Comparison of ENCODE assay signal across 12 cellular contexts in genomic region chr12:107844312-107844921, GRCh38.
DNase-seq lines count a peak whose midpoint lies in the region; ATAC-seq, FAIRE-seq and TF ChIP-seq lines count a peak whose summit lies in the region.
"Had no signal": no experiment of that assay in that cellular context is flagged by ENCODE, and none has a peak within 500 bp of the region (broad histone marks: within the 10 kb centered on the region; RNA-seq: fewer than 3 reads in every experiment).

No MANE protein-coding gene starts in this region.

- H3K4me2 ChIP-seq in GM23338 (peak overlapping the region; percentile 94), skeletal muscle satellite cell (ENCODE audit: low read length) (peak overlapping the region; percentile 81)

- peak; percentile 82 for ATAC-seq in GM23338
- ATAC-seq in HG03025 (IDR thresholded peaks at IDR 0.05; ENCODE audit: low FRiP score, unreplicated experiment) = no peak

- H4K20me1 ChIP-seq in GM23338 (replicated peaks; ENCODE audit: insufficient read depth) = no peaks in the 10 kb centered on the region

- peaks cover 82% of the 10 kb centered on the region for H3K27me3 ChIP-seq in GM23338 (ENCODE audit: insufficient read depth)
- H3K27me3 ChIP-seq in bronchial epithelial cell (ENCODE audit: control insufficient read depth, insufficient read depth, low read length) = peaks cover 18% of the 10 kb centered on the region
- peaks cover 47% of the 10 kb centered on the region for H3K27me3 ChIP-seq in skeletal muscle satellite cell (ENCODE audit: control insufficient read depth, insufficient read depth, low read length)
- H3K27me3 ChIP-seq in small intestine (ENCODE audit: control insufficient read depth in 2 of 2, insufficient read depth in 2 of 2, low read length in 2 of 2) = peaks cover 10 to 16% of the 10 kb centered on the region in 2 donors
- H3K27me3 ChIP-seq in CD4-positive, alpha-beta memory T cell (ENCODE audit: insufficient read depth, low read length) = no peaks in the 10 kb centered on the region

- intact Hi-C loops in CD4-positive, alpha-beta memory T cell (cut with micrococcal nuclease) = no loop called here

- H3K9me3 ChIP-seq in skeletal muscle satellite cell (replicated peaks; ENCODE audit: low read length) (no peaks in the 10 kb centered on the region), small intestine (ENCODE audit: control insufficient read depth, low read depth) (no peaks in the 10 kb centered on the region)
- no peaks in the 10 kb centered on the region for H3K9me3 ChIP-seq in CD4-positive, alpha-beta memory T cell (ENCODE audit: control insufficient read depth in 1 of 2, low read length in 2 of 2)
- H3K9me3 ChIP-seq: uterus had no signal

- H3K36me3 Mint-ChIP-seq in GM23338 (ENCODE audit: low read depth) = no peaks in the 10 kb centered on the region
- no peaks in the 10 kb centered on the region for H3K36me3 Mint-ChIP-seq in CD4-positive, alpha-beta memory T cell
- H3K36me3 Mint-ChIP-seq: activated naive CD8-positive, alpha-beta T cell treated with anti-CD3 and anti-CD28 coated beads, Interleukin-2, amount 10 ng/mL, durations not matched to agents 7 days and 5 days had no signal

- DNase-seq in GM23338 (ENCODE audit: low spot score) (peak; percentile 78), bronchial epithelial cell (ENCODE audit: low read depth) (no peak), iris pigment epithelial cell (ENCODE audit: low read depth) (peak; percentile 4), NOMO-1 (lab: John Stamatoyannopoulos, UW; ENCODE audit: unreplicated experiment in 2 of 2) (no peak), small intestine (no peak)
- no peak for DNase-seq in CD4-positive, alpha-beta memory T cell
- DNase-seq: activated naive CD8-positive, alpha-beta T cell treated with anti-CD3 and anti-CD28 coated beads, Interleukin-2, amount 10 ng/mL, durations not matched to agents 7 days and 5 days; GF-D8; stimulated activated CD4-positive, alpha-beta T cell treated with anti-CD3 and anti-CD28 coated beads, Interleukin-15, amount 100 ng/mL, for 24 hours; uterus had no signal

- H3K79me2 ChIP-seq in GM23338 (replicated peaks; ENCODE audit: insufficient read depth) = no peaks in the 10 kb centered on the region

- no peak overlapping the region for H3K9ac ChIP-seq in skeletal muscle satellite cell (ENCODE audit: low read depth, low read length)

- peaks cover 3% of the 10 kb centered on the region; the same call in 1 of the 3 replicates for H3K9me3 Mint-ChIP-seq in GM23338
- no peaks in the 10 kb centered on the region for H3K9me3 Mint-ChIP-seq in CD4-positive, alpha-beta memory T cell
- H3K9me3 Mint-ChIP-seq: activated naive CD8-positive, alpha-beta T cell treated with anti-CD3 and anti-CD28 coated beads, Interleukin-2, amount 10 ng/mL, durations not matched to agents 7 days and 5 days had no signal

- H3K4me3 Mint-ChIP-seq in GM23338 = peak overlapping the region; percentile 84
- no peak overlapping the region for H3K4me3 Mint-ChIP-seq in CD4-positive, alpha-beta memory T cell
- H3K4me3 Mint-ChIP-seq: activated naive CD8-positive, alpha-beta T cell treated with anti-CD3 and anti-CD28 coated beads, Interleukin-2, amount 10 ng/mL, durations not matched to agents 7 days and 5 days had no signal

- FAIRE-seq in bronchial epithelial cell (lab: Jason Lieb, UNC) (no peak), small intestine (lab: Jason Lieb, UNC) (no peak)

- H2AFZ ChIP-seq in GM23338 = peak overlapping the region; percentile 99

- peaks cover 2% of the 10 kb centered on the region; the same call in 1 of the 3 replicates for H3K4me1 Mint-ChIP-seq in GM23338
- peaks cover 0 to 5% (median 3%) of the 10 kb centered on the region in 4 donors for H3K4me1 Mint-ChIP-seq in CD4-positive, alpha-beta memory T cell

- H3K27ac ChIP-seq in GM23338 (ENCODE audit: low read depth) (no peak overlapping the region), small intestine (ENCODE audit: low read depth in 1 of 2, low read length in 1 of 2) (no peak overlapping the region)
- no peak overlapping the region for H3K27ac ChIP-seq in CD4-positive, alpha-beta memory T cell (ENCODE audit: low read depth, low read length)
- H3K27ac ChIP-seq: uterus had no signal

- H3F3A ChIP-seq in GM23338 (replicated peaks; ENCODE audit: low read depth) = no peaks in the 10 kb centered on the region

- 5 to 11% (median 7%) methylated on average over 40 to 54 of the region's 54 CpGs for WGBS in small intestine, 3 donors

- peaks cover 51% of the 10 kb centered on the region for H3K27me3 Mint-ChIP-seq in GM23338 (ENCODE audit: insufficient read depth, low read depth, poor library complexity)
- peaks cover 36 to 43% of the 10 kb centered on the region in 2 donors for H3K27me3 Mint-ChIP-seq in CD4-positive, alpha-beta memory T cell

- H3K27ac Mint-ChIP-seq in GM23338 = no peak overlapping the region
- no peak overlapping the region for H3K27ac Mint-ChIP-seq in CD4-positive, alpha-beta memory T cell
- H3K27ac Mint-ChIP-seq: activated naive CD8-positive, alpha-beta T cell treated with anti-CD3 and anti-CD28 coated beads, Interleukin-2, amount 10 ng/mL, durations not matched to agents 7 days and 5 days had no signal

- POLR2A ChIA-PET in CD4-positive, alpha-beta memory T cell (lab: Charles Lee; ENCODE audit: partially characterized antibody) = no interaction called here

- TF ChIP-seq CTCF in GM23338 (conservative IDR thresholded peaks at IDR 0.05; ENCODE audit: low read depth in 2 of 2) (no peak), bronchial epithelial cell (IDR thresholded peaks at IDR 0.05; ENCODE audit: insufficient read depth, low read length, severe bottlenecking) (no peak)

- CTCF ChIA-PET in CD4-positive, alpha-beta memory T cell (lab: Charles Lee; ENCODE audit: partially characterized antibody) = no interaction called here

- H3K4me3 ChIP-seq in GM23338 (peak overlapping the region; percentile 79), bronchial epithelial cell (ENCODE audit: low read depth, low read length) (peak overlapping the region; percentile 23), skeletal muscle satellite cell (ENCODE audit: low read length) (peak overlapping the region; percentile 58), small intestine (ENCODE audit: low read depth in 1 of 2, low read length in 2 of 2) (no peak overlapping the region)
- H3K4me3 ChIP-seq in CD4-positive, alpha-beta memory T cell (ENCODE audit: low read length in 2 of 2) = no peak overlapping the region
- H3K4me3 ChIP-seq: uterus had no signal

- no peaks in the 10 kb centered on the region for H3K9me2 ChIP-seq in GM23338 (ENCODE audit: insufficient read depth)

- H3K4me1 ChIP-seq in GM23338 (ENCODE audit: insufficient read depth) (peaks cover 6% of the 10 kb centered on the region; the same call in 1 of the 2 replicates), skeletal muscle satellite cell (ENCODE audit: control insufficient read depth, insufficient read depth, low read length) (peaks cover 12% of the 10 kb centered on the region), small intestine (ENCODE audit: control insufficient read depth in 2 of 2, insufficient read depth in 1 of 2, low read depth in 1 of 2, low read length in 1 of 2) (no peaks in the 10 kb centered on the region)
- H3K4me1 ChIP-seq in CD4-positive, alpha-beta memory T cell (ENCODE audit: insufficient read depth, low read length) = no peaks in the 10 kb centered on the region

- H3K36me3 ChIP-seq in GM23338 (ENCODE audit: insufficient read depth) (no peaks in the 10 kb centered on the region; the same call in 1 of the 2 replicates), bronchial epithelial cell (ENCODE audit: control insufficient read depth, insufficient read depth, low read length) (no peaks in the 10 kb centered on the region), skeletal muscle satellite cell (ENCODE audit: insufficient read depth, low read length) (no peaks in the 10 kb centered on the region), small intestine (ENCODE audit: control insufficient read depth in 2 of 2, insufficient read depth in 2 of 2, low read length in 2 of 2) (no peaks in the 10 kb centered on the region)
- no peaks in the 10 kb centered on the region for H3K36me3 ChIP-seq in CD4-positive, alpha-beta memory T cell (ENCODE audit: insufficient read depth, low read length)
- H3K36me3 ChIP-seq: uterus had no signal

TF ChIP-seq in GM23338, 12 proteins besides CTCF, POLR2A, EP300 and RAD21 (continues in another document):
- no peak for TF ChIP-seq EZH2phosphoT487 (IDR thresholded peaks at IDR 0.05; ENCODE audit: unreplicated experiment)

Comparison
In these comparisons a context has a peak if more than half of its experiments do, and no peak if none do; other contexts are left out.
1. DNase-seq: peak in GM23338 (single experiment) and iris pigment epithelial cell (single experiment); none in bronchial epithelial cell (single experiment), NOMO-1 (0 of 2), small intestine (single experiment) and CD4-positive, alpha-beta memory T cell (0 of 5).
2. H3K4me3 ChIP-seq: peak in GM23338 (single experiment), bronchial epithelial cell (single experiment) and skeletal muscle satellite cell (single experiment); none in small intestine (0 of 2) and CD4-positive, alpha-beta memory T cell (0 of 2).